In genomic region chr17:37833237-37833859, GRCh38 we compare ENCODE assay signal across 11 cellular contexts.
A peak's percentile ranks its signal among the peaks of the same experiment; 100 is the strongest.
DNase-seq lines count a peak whose midpoint lies in the region; ATAC-seq, FAIRE-seq and TF ChIP-seq lines count a peak whose summit lies in the region.
"Had no signal": no experiment of that assay in that cellular context is flagged by ENCODE, and none has a peak within 500 bp of the region (broad histone marks: within the 10 kb centered on the region; RNA-seq: fewer than 3 reads in every experiment).

No MANE protein-coding gene starts in this region.

- no peaks in the 10 kb centered on the region for H3K9me3 ChIP-seq in GM12878 (replicated peaks; ENCODE audit: control insufficient read depth, insufficient read depth, low read length)
- H3K9me3 ChIP-seq: right lobe of liver had no signal

- no peaks in the 10 kb centered on the region for H4K20me1 ChIP-seq in GM12878 (ENCODE audit: control insufficient read depth, insufficient read depth)

- no peak for FAIRE-seq in GM12878 (lab: Jason Lieb, UNC)
- FAIRE-seq: GM18507 had no signal

- 11% methylated on average over 11 of the region's 11 CpGs for WGBS in GM12878 (ENCODE audit: insufficient coverage, insufficient replicate concordance, low lambda C conversion rate, missing lambda C conversion rate)

- ATAC-seq in GM12878: peak; percentile 81
- ATAC-seq: right lobe of liver had no signal

- DNase-seq in GM12864 (ENCODE audit: low read depth) (peak; percentile 80), HT1080 (ENCODE audit: low read depth) (peak; percentile 18), GM12878 (ENCODE audit: low read depth, low spot score) (peak; percentile 76), NCI-H1694 (lab: John Stamatoyannopoulos, UW) (no peak), coronary artery (ENCODE audit: low spot score) (no peak), NAMALWA (ENCODE audit: low spot score) (no peak)
- DNase-seq: Calu3, SHP77 had no signal

- no peaks in the 10 kb centered on the region for H3K79me2 ChIP-seq in GM12878 (ENCODE audit: control insufficient read depth, insufficient read depth, low read length)

- H3K4me3 ChIP-seq in GM12864 (ENCODE audit: low read depth, low read length) (peak overlapping the region; percentile 13; the same call in 1 of the 2 replicates), GM12878 (no peak overlapping the region), coronary artery (no peak overlapping the region)
- H3K4me3 ChIP-seq: right lobe of liver had no signal

- in situ Hi-C loops in GM18951 (cut with MboI; ENCODE audit: low sequenced_read_pairs, unreplicated experiment): no loop called here
- in situ Hi-C loops in GM12878 (cut with MboI): loop anchor here (25.0 kb wide), 1 partner anchor 554 kb away; no protein-coding TSS in a partner anchor

- no peak overlapping the region for H3K9ac ChIP-seq in GM12878 (ENCODE audit: control insufficient read depth, insufficient read depth, low read length)

- TF ChIP-seq RAD21 in GM12878 (IDR thresholded peaks at IDR 0.05; ENCODE audit: insufficient read depth, low read depth, low read length): no peak

- SMC1A ChIA-PET in GM12878 (lab: Charles Lee; ENCODE audit: uncharacterized antibody, unreplicated experiment): interaction anchor here (1.2 to 7.9 kb wide), 6 partner anchors 9 to 17 kb away, joined by 3 to 48 read pairs (median 8); no protein-coding TSS in a partner anchor

- TF ChIP-seq CTCF in GM12864 (IDR thresholded peaks at IDR 0.05; ENCODE audit: low read depth, low read length, missing control alignments) (no peak), GM12878 (IDR thresholded peaks at IDR 0.05 in 2 of 3, conservative IDR thresholded peaks at IDR 0.05 in 1 of 3; ENCODE audit: control insufficient read depth in 2 of 3, extremely low read depth in 1 of 3, insufficient read depth in 1 of 3, low read depth in 3 of 3, low read length in 3 of 3) (no peak), coronary artery (IDR thresholded peaks at IDR 0.05) (no peak)

- H3K27ac ChIP-seq in GM12878 (ENCODE audit: control insufficient read depth, insufficient read depth): no peak overlapping the region
- H3K27ac ChIP-seq in coronary artery: no peak overlapping the region
- H3K27ac ChIP-seq: right lobe of liver had no signal

- TF ChIP-seq EP300 in GM12878 (IDR thresholded peaks at IDR 0.05; ENCODE audit: borderline replicate concordance in 1 of 2, control insufficient read depth in 1 of 2, low read depth in 2 of 2, low read length in 2 of 2): 0 out of 4 replicates have a peak, but pooled peaks of 1 of the 2 experiments have one; percentile 18

- BruUV-seq in GM12878 (replicated peaks; lab: Mats Ljungman, UMichigan): no TSS peak

- intact Hi-C loops in GM12878 (cut with micrococcal nuclease; ENCODE audit: unreplicated experiment): no loop called here

- RAD21 ChIA-PET in GM12878 (lab: Charles Lee; ENCODE audit: unreplicated experiment): interaction anchor here (0.6 to 2.3 kb wide), 5 partner anchors 13 to 1885 kb away, joined by 3 to 14 read pairs (median 3); no protein-coding TSS in a partner anchor

- H2AFZ ChIP-seq in GM12878 (ENCODE audit: control insufficient read depth, low read depth, low read length): peak overlapping the region; percentile 34

- H3K27me3 ChIP-seq in GM12878 (replicated peaks in 1 of 2; ENCODE audit: control insufficient read depth in 2 of 2, insufficient read depth in 2 of 2, low read length in 1 of 2): no peaks in the 10 kb centered on the region
- H3K27me3 ChIP-seq: right lobe of liver had no signal

- peaks cover 40% of the 10 kb centered on the region for H3K4me1 ChIP-seq in GM12878 (ENCODE audit: control insufficient read depth, insufficient read depth, low read length)

- POLR2A ChIA-PET in GM12878 (lab: Charles Lee): interaction anchor here (0.5 to 0.9 kb wide), 2 partner anchors 59 to 387 kb away, joined by 3 to 4 read pairs; no protein-coding TSS in a partner anchor

- H3K36me3 ChIP-seq in GM12878 (ENCODE audit: control insufficient read depth in 2 of 2, insufficient read depth in 2 of 2, low read length in 1 of 2): no peaks in the 10 kb centered on the region
- H3K36me3 ChIP-seq: right lobe of liver had no signal

- peak overlapping the region; percentile 56 for H3K4me2 ChIP-seq in GM12878 (ENCODE audit: control insufficient read depth, insufficient read depth)

- CTCF ChIA-PET in GM12878 (lab: Yijun Ruan, JAX): interaction anchor here (1.3 to 2.9 kb wide), 2 partner anchors 11 to 13 kb away, joined by 5 to 19 read pairs; no protein-coding TSS in a partner anchor

- TF ChIP-seq POLR2A in GM18951 (IDR thresholded peaks at IDR 0.05; ENCODE audit: extremely low read depth, insufficient read depth, insufficient read length) (peak; percentile 52), GM12878 (IDR thresholded peaks at IDR 0.05; ENCODE audit: low read depth, low read length) (no peak)

TF ChIP-seq in GM12878, 131 proteins besides CTCF, POLR2A, EP300 and RAD21 (continues in another document):
- TF ChIP-seq CHD2 (IDR thresholded peaks at IDR 0.05; ENCODE audit: borderline replicate concordance, low read depth, low read length) (peak; percentile 58; the same call in 1 of the 2 replicates), SMARCA5 (IDR thresholded peaks at IDR 0.05) (0 out of 2 replicates have a peak, but pooled peaks have one; percentile 70), JUNB (IDR thresholded peaks at IDR 0.05) (peak; percentile 86), ZNF687 (IDR thresholded peaks at IDR 0.05) (peak; percentile 83), SMC3 (IDR thresholded peaks at IDR 0.05; ENCODE audit: borderline replicate concordance, low read length) (no peak), ZSCAN29 (IDR thresholded peaks at IDR 0.05) (no peak), CREM (IDR thresholded peaks at IDR 0.05; ENCODE audit: low read depth) (0 out of 2 replicates have a peak, but pooled peaks have one; percentile 12), IRF4 (IDR thresholded peaks at IDR 0.05; ENCODE audit: low read depth, low read length) (peak; percentile 59; the same call in 1 of the 2 replicates), PKNOX1 (IDR thresholded peaks at IDR 0.05) (peak; percentile 43; the same call in 1 of the 2 replicates), MXI1 (IDR thresholded peaks at IDR 0.05; ENCODE audit: low read depth, low read length) (peak; percentile 44; the same call in 1 of the 2 replicates), RUNX3 (IDR thresholded peaks at IDR 0.05; ENCODE audit: low read length) (peak; percentile 60), MTA2 (IDR thresholded peaks at IDR 0.05; ENCODE audit: low read depth) (0 out of 2 replicates have a peak, but pooled peaks have one; percentile 23), MLLT1 (IDR thresholded peaks at IDR 0.05) (0 out of 2 replicates have a peak, but pooled peaks have one; percentile 10), JUND (IDR thresholded peaks at IDR 0.05; ENCODE audit: low read depth, low read length) (peak; percentile 60; the same call in 1 of the 2 replicates), NBN (IDR thresholded peaks at IDR 0.05) (peak; percentile 74; the same call in 1 of the 2 replicates), POU2F2 (IDR thresholded peaks at IDR 0.05; ENCODE audit: borderline replicate concordance, low read depth, low read length) (peak; percentile 38; the same call in 2 of the 3 replicates)

Comparison
In these comparisons a context has a peak if more than half of its experiments do, and no peak if none do; other contexts are left out.
1. DNase-seq: peak in GM12864 (single experiment), HT1080 (single experiment) and GM12878 (single experiment); none in NCI-H1694 (single experiment), coronary artery (single experiment) and NAMALWA (single experiment).